ENCODE assay signal across 25 cellular contexts in genomic region chr22:44730034-44730433, GRCh38. TPM values are rescaled to one million over a fixed set of nuclear protein-coding genes. Genes with fewer than 3 reads are reported as not detected.
A peak's percentile ranks its signal among the peaks of the same experiment; 100 is the strongest.
DNase-seq lines count a peak whose midpoint lies in the region; ATAC-seq and TF ChIP-seq lines count a peak whose summit lies in the region.
"Had no signal": no experiment of that assay in that cellular context is flagged by ENCODE, and none has a peak within 500 bp of the region (broad histone marks: within the 10 kb centered on the region; RNA-seq: fewer than 3 reads in every experiment).

No MANE protein-coding gene starts in this region.

- H3K4me1 ChIP-seq in left ventricle myocardium inferior, result peaks cover 17% of the 10 kb centered on the region
- H3K4me1 ChIP-seq in left lung, result peaks cover 9 to 24% of the 10 kb centered on the region in 2 donors
- peaks cover 0 to 21% (median 17%) of the 10 kb centered on the region in 4 donors for H3K4me1 ChIP-seq in sigmoid colon

- H3K27ac ChIP-seq in left ventricle myocardium inferior (replicated peaks) (peak overlapping the region; percentile 67), left lung (no peak overlapping the region), sigmoid colon (peak overlapping the region; percentile 41 to 68 (median 56))

- no peak overlapping the region for H3K27ac Mint-ChIP-seq in activated T-helper 1 cell treated with anti-CD3 and anti-CD28 coated beads, Interleukin-12 subunit alpha, Interleukin-12 subunit beta, Interleukin-2, Interleukin-4 antibody, amounts not matched to agents 30 ng/mL and 10 ng/mL and 1 ng/mL, durations not matched to agents 14 hours and 24 hours and 36 hours
- H3K27ac Mint-ChIP-seq: activated CD4-positive, alpha-beta T cell treated with anti-CD3 and anti-CD28 coated beads for 36 hours; IgD-negative memory B cell; stimulated activated naive CD8-positive, alpha-beta T cell treated with anti-CD3 and anti-CD28 coated beads, Interleukin-15, Interleukin-2, amounts not matched to agents 100 ng/mL and 50 ng/mL, for 24 hours; T-helper 1 cell treated with Interleukin-12 subunit alpha and Interleukin-12 subunit beta and Interleukin-4 antibody, amounts not matched to agents 30 μg/mL and 1 μg/mL, for 36 hours had no signal

- no peak overlapping the region for H3K4me3 Mint-ChIP-seq in activated T-helper 1 cell treated with anti-CD3 and anti-CD28 coated beads, Interleukin-12 subunit alpha, Interleukin-12 subunit beta, Interleukin-2, Interleukin-4 antibody, amounts not matched to agents 30 ng/mL and 10 ng/mL and 1 ng/mL, durations not matched to agents 14 hours and 24 hours and 36 hours
- H3K4me3 Mint-ChIP-seq: activated CD4-positive, alpha-beta T cell treated with anti-CD3 and anti-CD28 coated beads for 36 hours; IgD-negative memory B cell; stimulated activated naive CD8-positive, alpha-beta T cell treated with anti-CD3 and anti-CD28 coated beads, Interleukin-15, Interleukin-2, amounts not matched to agents 100 ng/mL and 50 ng/mL, for 24 hours; T-helper 1 cell treated with Interleukin-12 subunit alpha and Interleukin-12 subunit beta and Interleukin-4 antibody, amounts not matched to agents 30 μg/mL and 1 μg/mL, for 36 hours had no signal

- no peaks in the 10 kb centered on the region for H3K36me3 Mint-ChIP-seq in activated T-helper 1 cell treated with anti-CD3 and anti-CD28 coated beads, Interleukin-12 subunit alpha, Interleukin-12 subunit beta, Interleukin-2, Interleukin-4 antibody, amounts not matched to agents 30 ng/mL and 10 ng/mL and 1 ng/mL, durations not matched to agents 14 hours and 24 hours and 36 hours (ENCODE audit: low read depth)
- H3K36me3 Mint-ChIP-seq: IgD-negative memory B cell had no signal

- WGBS in sigmoid colon, 2 donors, result 72 to 82% methylated on average over 14 of the region's 14 CpGs

- H3K36me3 ChIP-seq in left ventricle myocardium inferior (no peaks in the 10 kb centered on the region), left lung (peaks cover 0 to 13% of the 10 kb centered on the region in 2 donors), sigmoid colon (no peaks in the 10 kb centered on the region)

- H3K4me3 ChIP-seq in left ventricle myocardium inferior (peak overlapping the region; percentile 36), left lung (no peak overlapping the region), sigmoid colon (peak overlapping the region in 2 of 4 donors; percentile 24 to 32)
- H3K4me3 ChIP-seq: upper lobe of left lung had no signal

- no peaks in the 10 kb centered on the region for H3K27me3 Mint-ChIP-seq in activated T-helper 1 cell treated with anti-CD3 and anti-CD28 coated beads, Interleukin-12 subunit alpha, Interleukin-12 subunit beta, Interleukin-2, Interleukin-4 antibody, amounts not matched to agents 30 ng/mL and 10 ng/mL and 1 ng/mL, durations not matched to agents 14 hours and 24 hours and 36 hours (ENCODE audit: insufficient read depth)
- H3K27me3 Mint-ChIP-seq: activated CD4-positive, alpha-beta T cell treated with anti-CD3 and anti-CD28 coated beads for 36 hours; IgD-negative memory B cell; stimulated activated naive CD8-positive, alpha-beta T cell treated with anti-CD3 and anti-CD28 coated beads, Interleukin-15, Interleukin-2, amounts not matched to agents 100 ng/mL and 50 ng/mL, for 24 hours had no signal

- TF ChIP-seq POLR2A in sigmoid colon (IDR thresholded peaks at IDR 0.05), result no peak

- no peaks in the 10 kb centered on the region for H3K4me1 Mint-ChIP-seq in activated T-helper 1 cell treated with anti-CD3 and anti-CD28 coated beads, Interleukin-12 subunit alpha, Interleukin-12 subunit beta, Interleukin-2, Interleukin-4 antibody, amounts not matched to agents 30 ng/mL and 10 ng/mL and 1 ng/mL, durations not matched to agents 14 hours and 24 hours and 36 hours (ENCODE audit: low read depth)
- H3K4me1 Mint-ChIP-seq: activated CD4-positive, alpha-beta T cell treated with anti-CD3 and anti-CD28 coated beads for 36 hours had no signal

- no peak for TF ChIP-seq EP300 in sigmoid colon (IDR thresholded peaks at IDR 0.05)

- H3K9me3 Mint-ChIP-seq in activated T-helper 1 cell treated with anti-CD3 and anti-CD28 coated beads, Interleukin-12 subunit alpha, Interleukin-12 subunit beta, Interleukin-2, Interleukin-4 antibody, amounts not matched to agents 30 ng/mL and 10 ng/mL and 1 ng/mL, durations not matched to agents 14 hours and 24 hours and 36 hours, result no peaks in the 10 kb centered on the region
- H3K9me3 Mint-ChIP-seq: IgD-negative memory B cell; T-helper 1 cell treated with Interleukin-12 subunit alpha and Interleukin-12 subunit beta and Interleukin-4 antibody, amounts not matched to agents 30 μg/mL and 1 μg/mL, for 36 hours had no signal

- ATAC-seq in Right ventricle myocardium inferior (no peak), left lung (peak; percentile 3), HG02642 (IDR thresholded peaks at IDR 0.05; ENCODE audit: poor library complexity, unreplicated experiment) (no peak)

- peaks cover 11% of the 10 kb centered on the region for H3K27me3 ChIP-seq in left ventricle myocardium inferior (ENCODE audit: low read depth)
- H3K27me3 ChIP-seq in left lung, result no peaks in the 10 kb centered on the region
- H3K27me3 ChIP-seq in sigmoid colon, result no peaks in the 10 kb centered on the region
- H3K27me3 ChIP-seq: upper lobe of left lung had no signal

- intact Hi-C loops in left ventricle myocardium inferior (cut with micrococcal nuclease) (no loop called here), Right ventricle myocardium inferior (cut with DNase I) (no loop called here), left lung (cut with DNase I) (no loop called here), sigmoid colon (cut with DNase I) (no loop called here)
- intact Hi-C loops in activated T-helper 1 cell treated with anti-CD3 and anti-CD28 coated beads, Interleukin-12 subunit alpha, Interleukin-12 subunit beta, Interleukin-2, Interleukin-4 antibody, amounts not matched to agents 30 ng/mL and 10 ng/mL and 1 ng/mL, durations not matched to agents 14 hours and 24 hours and 36 hours (cut with micrococcal nuclease), result no loop called here

- H3K9me3 ChIP-seq in left ventricle myocardium inferior (replicated peaks) (no peaks in the 10 kb centered on the region), left lung (no peaks in the 10 kb centered on the region), sigmoid colon (no peaks in the 10 kb centered on the region)
- H3K9me3 ChIP-seq: upper lobe of left lung had no signal

- no peak for DNase-seq in left ventricle myocardium inferior
- DNase-seq in Right ventricle myocardium inferior (ENCODE audit: missing footprints), result no peak
- peak in 1 of 2 donors; percentile 58 for DNase-seq in left lung
- DNase-seq in sigmoid colon, result no peak
- no peak for DNase-seq in foreskin melanocyte
- DNase-seq in NCI-H2081 (lab: John Stamatoyannopoulos, UW), result no peak
- DNase-seq in activated T-helper 1 cell treated with anti-CD3 and anti-CD28 coated beads, Interleukin-12 subunit alpha, Interleukin-12 subunit beta, Interleukin-2, Interleukin-4 antibody, amounts not matched to agents 30 ng/mL and 10 ng/mL and 1 ng/mL, durations not matched to agents 14 hours and 24 hours and 36 hours (ENCODE audit: low spot score), result no peak
- DNase-seq: activated CD8-positive, alpha-beta memory T cell treated with anti-CD3 and anti-CD28 coated beads for 24 hours; activated T-cell treated with anti-CD3 and anti-CD28 coated beads, Interleukin-2, amount 50 U/mL, for 1 hour; amniotic stem cell; EL; kidney; NCI-H1105; NCI-H1930; NCI-H2227 treated with DMSO at 0.1 percent for 48 hours; NCI-H69 had no signal

- TF ChIP-seq CTCF in left ventricle myocardium inferior (IDR thresholded peaks at IDR 0.05; ENCODE audit: borderline replicate concordance) (no peak), left lung (IDR thresholded peaks at IDR 0.05) (no peak), sigmoid colon (IDR thresholded peaks at IDR 0.05) (no peak)

RNA-seq across cellular contexts. Expression of gene ARHGAP8, which starts 22.3 kb away (rescaled TPM):
- total RNA-seq in left ventricle myocardium inferior, result not detected
- total RNA-seq in Right ventricle myocardium inferior, result 0.16 TPM
- total RNA-seq in left lung, result 10 to 100 TPM; 18.3 to 23.4 TPM
- total RNA-seq in sigmoid colon, result 1 to 10 TPM in 1 of 4 donors, under 1 TPM in 2, not detected in 1; 0.66 to 1.1 (median 0.81) TPM
- polyA plus RNA-seq in sigmoid colon, result 10 to 100 TPM; 10.9 to 30.9 (median 12.0) TPM
- total RNA-seq in activated T-helper 1 cell treated with anti-CD3 and anti-CD28 coated beads, Interleukin-12 subunit alpha, Interleukin-12 subunit beta, Interleukin-2, Interleukin-4 antibody, amounts not matched to agents 30 ng/mL and 10 ng/mL and 1 ng/mL, durations not matched to agents 14 hours and 24 hours and 36 hours, result 0.61 and 1.4 TPM in 2 replicates
- total RNA-seq: A673, dermis blood vessel endothelial cell, lung microvascular endothelial cell had no signal
- polyA plus RNA-seq: IgD-negative memory B cell had no signal

RNA-seq across cellular contexts. Expression of gene PRR5, which starts 28.0 kb away (rescaled TPM):
- 2.9 TPM for total RNA-seq in left ventricle myocardium inferior
- total RNA-seq in Right ventricle myocardium inferior, result 2.9 TPM
- total RNA-seq in left lung, result 10 to 100 TPM in 1 of 2 donors, 1 to 10 TPM in 1; 7.1 to 11.0 TPM
- total RNA-seq in sigmoid colon, result 10 to 100 TPM in 2 of 4 donors, 1 to 10 TPM in 2; 7.9 to 13.6 (median 10.6) TPM
- polyA plus RNA-seq in sigmoid colon, result 10 to 100 TPM; 12.7 to 35.6 (median 13.2) TPM
- 19.7 and 21.6 TPM in 2 replicates for total RNA-seq in activated T-helper 1 cell treated with anti-CD3 and anti-CD28 coated beads, Interleukin-12 subunit alpha, Interleukin-12 subunit beta, Interleukin-2, Interleukin-4 antibody, amounts not matched to agents 30 ng/mL and 10 ng/mL and 1 ng/mL, durations not matched to agents 14 hours and 24 hours and 36 hours

Comparison
In these comparisons a context has a peak if more than half of its experiments do, and no peak if none do; other contexts are left out.
1. H3K27ac ChIP-seq: peak in left ventricle myocardium inferior (single experiment) and sigmoid colon (4 of 4); none in left lung (0 of 2).